ENCODE assay signal across 9 cellular contexts in genomic region chr6:111606620-111607115, GRCh38. TPM values are rescaled to one million over a fixed set of nuclear protein-coding genes. Genes with fewer than 3 reads are reported as not detected.
A peak's percentile ranks its signal among the peaks of the same experiment; 100 is the strongest.
DNase-seq lines count a peak whose midpoint lies in the region; ATAC-seq and TF ChIP-seq lines count a peak whose summit lies in the region.
"Had no signal": no experiment of that assay in that cellular context is flagged by ENCODE, and none has a peak within 500 bp of the region (broad histone marks: within the 10 kb centered on the region; RNA-seq: fewer than 3 reads in every experiment).

No MANE protein-coding gene starts in this region.

- H3K4me1 Mint-ChIP-seq in activated naive CD8-positive, alpha-beta T cell treated with anti-CD3 and anti-CD28 coated beads for 36 hours: peaks cover 34% of the 10 kb centered on the region

- H3K27me3 ChIP-seq in heart right ventricle: no peaks in the 10 kb centered on the region
- H3K27me3 ChIP-seq in left lung: no peaks in the 10 kb centered on the region
- H3K27me3 ChIP-seq in upper lobe of left lung: no peaks in the 10 kb centered on the region

- DNase-seq in heart right ventricle: no peak
- no peak for DNase-seq in left cardiac atrium
- no peak for DNase-seq in activated naive CD8-positive, alpha-beta T cell treated with anti-CD3 and anti-CD28 coated beads for 36 hours
- no peak for DNase-seq in left lung
- no peak for DNase-seq in upper lobe of left lung
- no peak for DNase-seq in C1 segment of cervical spinal cord (lab: John Stamatoyannopoulos, UW)
- DNase-seq in AG08395 (ENCODE audit: low spot score): no peak
- DNase-seq: NCI-H1930 had no signal

- peaks cover 0 to 4% (median 0%) of the 10 kb centered on the region in 11 donors for H3K9me3 ChIP-seq in heart right ventricle
- no peaks in the 10 kb centered on the region for H3K9me3 ChIP-seq in left lung
- no peaks in the 10 kb centered on the region for H3K9me3 ChIP-seq in upper lobe of left lung

- TF ChIP-seq POLR2A in upper lobe of left lung (IDR thresholded peaks at IDR 0.05): no peak

- H3K36me3 Mint-ChIP-seq in activated naive CD8-positive, alpha-beta T cell treated with anti-CD3 and anti-CD28 coated beads for 36 hours: no peaks in the 10 kb centered on the region

- no peak for TF ChIP-seq EP300 in upper lobe of left lung (IDR thresholded peaks at IDR 0.05)

- H3K9me3 Mint-ChIP-seq in activated naive CD8-positive, alpha-beta T cell treated with anti-CD3 and anti-CD28 coated beads for 36 hours: no peaks in the 10 kb centered on the region

- peak overlapping the region; percentile 82 for H3K4me3 Mint-ChIP-seq in activated naive CD8-positive, alpha-beta T cell treated with anti-CD3 and anti-CD28 coated beads for 36 hours

- H3K36me3 ChIP-seq in heart right ventricle (no peaks in the 10 kb centered on the region), left lung (no peaks in the 10 kb centered on the region), upper lobe of left lung (no peaks in the 10 kb centered on the region)

- peaks cover 14 to 53% (median 42%) of the 10 kb centered on the region in 9 donors for H3K4me1 ChIP-seq in heart right ventricle
- peaks cover 27 to 48% of the 10 kb centered on the region in 2 donors for H3K4me1 ChIP-seq in left lung
- H3K4me1 ChIP-seq in upper lobe of left lung: peaks cover 37 to 55% (median 45%) of the 10 kb centered on the region in 4 donors

- H3K27ac ChIP-seq in heart right ventricle: peak overlapping the region in 8 of 10 donors; percentile 91 to 97 (median 96)
- peak overlapping the region; percentile 97 for H3K27ac ChIP-seq in left lung
- H3K27ac ChIP-seq in upper lobe of left lung: peak overlapping the region; percentile 92 to 97 (median 94)

- H3K27ac Mint-ChIP-seq in activated naive CD8-positive, alpha-beta T cell treated with anti-CD3 and anti-CD28 coated beads for 36 hours: peak overlapping the region; percentile 98

- H3K4me3 ChIP-seq in heart right ventricle: peak overlapping the region in 8 of 10 donors; percentile 47 to 74 (median 62)
- peak overlapping the region; percentile 46 to 55 for H3K4me3 ChIP-seq in left lung
- H3K4me3 ChIP-seq in upper lobe of left lung: peak overlapping the region in 3 of 4 donors; percentile 42 to 60 (median 54)

- no peaks in the 10 kb centered on the region for H3K27me3 Mint-ChIP-seq in activated naive CD8-positive, alpha-beta T cell treated with anti-CD3 and anti-CD28 coated beads for 36 hours

- intact Hi-C loops in heart right ventricle (cut with DNase I) (loop anchor here in 2 of 10 donors (5.0 to 10.0 kb wide), 2 partner anchors 122 to 124 kb away; partner anchors contain the start of gene REV3L (in 2 of the 2)), left cardiac atrium (cut with DNase I) (loop anchor here in 1 of 2 donors (10.0 kb wide), 1 partner anchor 122 kb away; the partner anchor contains the start of gene REV3L), left lung (cut with DNase I) (no loop called here)

- 68 to 85% methylated on average over 7 of the region's 7 CpGs for WGBS in heart right ventricle, 2 donors
- WGBS in upper lobe of left lung, 2 donors: 48 to 58% methylated on average over 7 of the region's 7 CpGs

- ATAC-seq in heart right ventricle (no peak), left cardiac atrium (no peak), left lung (no peak), upper lobe of left lung (ENCODE audit: low FRiP score in 2 of 2) (no peak), HG03095 (IDR thresholded peaks at IDR 0.05; ENCODE audit: unreplicated experiment) (no peak)

- TF ChIP-seq CTCF in heart right ventricle (IDR thresholded peaks at IDR 0.05): no peak
- TF ChIP-seq CTCF in left lung (IDR thresholded peaks at IDR 0.05): no peak
- peak in 1 of 6 experiments; percentile 8 for TF ChIP-seq CTCF in upper lobe of left lung (IDR thresholded peaks at IDR 0.05)

RNA-seq across cellular contexts. Expression of gene TRAF3IP2, which starts 1.0 kb away (rescaled TPM):
- total RNA-seq in heart right ventricle (10 to 100 TPM in 8 of 10 donors, 1 to 10 TPM in 2; 9.7 to 18.0 (median 11.8) TPM), left cardiac atrium (10 to 100 TPM; 11.2 to 13.2 TPM), left lung (10 to 100 TPM; 25.6 to 26.2 TPM), upper lobe of left lung (10 to 100 TPM; 29.2 to 38.0 (median 32.5) TPM)
- 10 to 100 TPM; 12.5 to 19.8 TPM for polyA plus RNA-seq in heart right ventricle
- total RNA-seq in activated naive CD8-positive, alpha-beta T cell treated with anti-CD3 and anti-CD28 coated beads for 36 hours: 10 to 100 TPM; 23.0 to 24.6 TPM
